In the genomic region with DNA sequence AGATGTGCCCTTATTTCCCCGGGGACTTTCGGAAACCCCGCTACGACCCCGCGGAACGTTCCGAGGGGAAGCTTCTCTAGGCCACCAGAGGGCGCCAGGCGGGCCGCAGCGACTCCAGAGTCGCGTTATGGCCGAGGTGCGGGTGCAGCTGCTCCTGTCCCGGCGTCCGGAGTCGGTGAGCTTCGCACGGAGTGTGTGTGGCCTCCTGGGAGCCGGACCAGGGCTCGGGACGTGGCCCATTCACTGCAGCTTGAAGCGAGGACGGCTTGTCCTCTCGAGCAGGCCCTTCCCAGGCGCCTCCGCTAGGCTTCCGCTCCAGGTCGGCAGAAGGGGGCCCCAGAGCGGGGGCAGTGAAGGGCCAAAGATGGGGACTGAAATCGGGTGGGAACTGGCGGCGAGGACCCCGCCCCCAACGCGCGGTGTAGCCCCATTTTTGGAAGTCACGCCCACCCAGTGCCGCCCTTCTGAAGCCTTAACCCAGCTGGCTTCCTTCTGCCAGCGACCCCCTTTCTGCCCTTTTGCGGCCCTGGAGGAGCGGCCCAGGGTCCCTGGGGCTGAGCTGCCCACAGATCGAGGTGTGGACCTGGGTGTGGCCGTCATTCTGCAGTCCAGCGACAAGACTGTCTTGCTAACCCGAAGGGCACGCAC, we compare ENCODE assay signal across 1 cellular context.
TF ChIP-seq lines count a peak whose summit lies in the region.

A gene with protein sequence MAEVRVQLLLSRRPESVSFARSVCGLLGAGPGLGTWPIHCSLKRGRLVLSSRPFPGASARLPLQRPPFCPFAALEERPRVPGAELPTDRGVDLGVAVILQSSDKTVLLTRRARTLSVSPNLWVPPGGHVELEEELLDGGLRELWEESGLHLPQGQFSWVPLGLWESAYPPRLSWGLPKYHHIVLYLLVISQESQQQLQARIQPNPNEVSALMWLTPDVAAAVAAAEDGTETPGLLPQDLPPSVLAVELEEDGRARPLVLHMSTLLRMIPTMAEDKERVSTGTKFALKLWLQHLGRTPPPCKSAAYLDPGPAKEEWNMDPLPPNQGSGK (plus strand): TSS at position 117 of the 648 bp plus-strand sequence. CDS start 11 bp downstream, at position 128.

TF ChIP-seq in HEK293, 187 proteins besides CTCF, POLR2A, EP300 and RAD21 (continued from another document and continues in another):
- TF ChIP-seq, protein P1, sequence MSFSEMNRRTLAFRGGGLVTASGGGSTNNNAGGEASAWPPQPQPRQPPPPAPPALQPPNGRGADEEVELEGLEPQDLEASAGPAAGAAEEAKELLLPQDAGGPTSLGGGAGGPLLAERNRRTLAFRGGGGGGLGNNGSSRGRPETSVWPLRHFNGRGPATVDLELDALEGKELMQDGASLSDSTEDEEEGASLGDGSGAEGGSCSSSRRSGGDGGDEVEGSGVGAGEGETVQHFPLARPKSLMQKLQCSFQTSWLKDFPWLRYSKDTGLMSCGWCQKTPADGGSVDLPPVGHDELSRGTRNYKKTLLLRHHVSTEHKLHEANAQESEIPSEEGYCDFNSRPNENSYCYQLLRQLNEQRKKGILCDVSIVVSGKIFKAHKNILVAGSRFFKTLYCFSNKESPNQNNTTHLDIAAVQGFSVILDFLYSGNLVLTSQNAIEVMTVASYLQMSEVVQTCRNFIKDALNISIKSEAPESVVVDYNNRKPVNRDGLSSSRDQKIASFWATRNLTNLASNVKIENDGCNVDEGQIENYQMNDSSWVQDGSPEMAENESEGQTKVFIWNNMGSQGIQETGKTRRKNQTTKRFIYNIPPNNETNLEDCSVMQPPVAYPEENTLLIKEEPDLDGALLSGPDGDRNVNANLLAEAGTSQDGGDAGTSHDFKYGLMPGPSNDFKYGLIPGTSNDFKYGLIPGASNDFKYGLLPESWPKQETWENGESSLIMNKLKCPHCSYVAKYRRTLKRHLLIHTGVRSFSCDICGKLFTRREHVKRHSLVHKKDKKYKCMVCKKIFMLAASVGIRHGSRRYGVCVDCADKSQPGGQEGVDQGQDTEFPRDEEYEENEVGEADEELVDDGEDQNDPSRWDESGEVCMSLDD (tag by site-specific recombination; IDR thresholded peaks at IDR 0.05): peak; percentile 46; the same call in 1 of the 2 replicates
- TF ChIP-seq ZNF76 (tag by site-specific recombination; IDR thresholded peaks at IDR 0.05; ENCODE audit: borderline replicate concordance, low read depth) (peak; percentile 69), ZNF433 (tag by site-specific recombination; IDR thresholded peaks at IDR 0.05; ENCODE audit: low read depth) (no peak), EGR2 (tag by site-specific recombination; IDR thresholded peaks at IDR 0.05; ENCODE audit: low read depth) (peak; percentile 20; the same call in 1 of the 2 replicates), ZNF394 (tag by site-specific recombination; IDR thresholded peaks at IDR 0.05; ENCODE audit: borderline replicate concordance) (peak; percentile 90), ZNF660 (tag by site-specific recombination; IDR thresholded peaks at IDR 0.05) (peak; percentile 90), ZNF677 (tag by site-specific recombination; IDR thresholded peaks at IDR 0.05) (no peak), ZFHX2 (tag by site-specific recombination; conservative IDR thresholded peaks at IDR 0.05) (peak; percentile 60), ZBTB20 (tag by site-specific recombination; IDR thresholded peaks at IDR 0.05) (peak; percentile 75), ZNF501 (tag by site-specific recombination; IDR thresholded peaks at IDR 0.05) (peak; percentile 82), ZNF292 (tag by site-specific recombination; IDR thresholded peaks at IDR 0.05; ENCODE audit: borderline replicate concordance, low read depth) (no peak), GLI4 (tag by site-specific recombination; IDR thresholded peaks at IDR 0.05) (no peak), ZNF521 (tag by site-specific recombination; IDR thresholded peaks at IDR 0.05) (no peak), GLIS2 (tag by site-specific recombination; IDR thresholded peaks at IDR 0.05) (peak; percentile 63), ZNF600 (tag by site-specific recombination; IDR thresholded peaks at IDR 0.05) (peak; percentile 99), ZFP41 (tag by site-specific recombination; IDR thresholded peaks at IDR 0.05; ENCODE audit: borderline replicate concordance) (no peak), KLF9 (tag by site-specific recombination; IDR thresholded peaks at IDR 0.05; ENCODE audit: low read depth) (peak; percentile 84), ZBTB8A (tag by site-specific recombination; IDR thresholded peaks at IDR 0.05) (peak; percentile 78), ZNF768 (tag by site-specific recombination; IDR thresholded peaks at IDR 0.05) (no peak), ZSCAN30 (tag by site-specific recombination; IDR thresholded peaks at IDR 0.05) (peak; percentile 90; the same call in 1 of the 2 replicates), SP2 (tag by site-specific recombination; IDR thresholded peaks at IDR 0.05) (peak; percentile 36)
- TF ChIP-seq, protein P2, sequence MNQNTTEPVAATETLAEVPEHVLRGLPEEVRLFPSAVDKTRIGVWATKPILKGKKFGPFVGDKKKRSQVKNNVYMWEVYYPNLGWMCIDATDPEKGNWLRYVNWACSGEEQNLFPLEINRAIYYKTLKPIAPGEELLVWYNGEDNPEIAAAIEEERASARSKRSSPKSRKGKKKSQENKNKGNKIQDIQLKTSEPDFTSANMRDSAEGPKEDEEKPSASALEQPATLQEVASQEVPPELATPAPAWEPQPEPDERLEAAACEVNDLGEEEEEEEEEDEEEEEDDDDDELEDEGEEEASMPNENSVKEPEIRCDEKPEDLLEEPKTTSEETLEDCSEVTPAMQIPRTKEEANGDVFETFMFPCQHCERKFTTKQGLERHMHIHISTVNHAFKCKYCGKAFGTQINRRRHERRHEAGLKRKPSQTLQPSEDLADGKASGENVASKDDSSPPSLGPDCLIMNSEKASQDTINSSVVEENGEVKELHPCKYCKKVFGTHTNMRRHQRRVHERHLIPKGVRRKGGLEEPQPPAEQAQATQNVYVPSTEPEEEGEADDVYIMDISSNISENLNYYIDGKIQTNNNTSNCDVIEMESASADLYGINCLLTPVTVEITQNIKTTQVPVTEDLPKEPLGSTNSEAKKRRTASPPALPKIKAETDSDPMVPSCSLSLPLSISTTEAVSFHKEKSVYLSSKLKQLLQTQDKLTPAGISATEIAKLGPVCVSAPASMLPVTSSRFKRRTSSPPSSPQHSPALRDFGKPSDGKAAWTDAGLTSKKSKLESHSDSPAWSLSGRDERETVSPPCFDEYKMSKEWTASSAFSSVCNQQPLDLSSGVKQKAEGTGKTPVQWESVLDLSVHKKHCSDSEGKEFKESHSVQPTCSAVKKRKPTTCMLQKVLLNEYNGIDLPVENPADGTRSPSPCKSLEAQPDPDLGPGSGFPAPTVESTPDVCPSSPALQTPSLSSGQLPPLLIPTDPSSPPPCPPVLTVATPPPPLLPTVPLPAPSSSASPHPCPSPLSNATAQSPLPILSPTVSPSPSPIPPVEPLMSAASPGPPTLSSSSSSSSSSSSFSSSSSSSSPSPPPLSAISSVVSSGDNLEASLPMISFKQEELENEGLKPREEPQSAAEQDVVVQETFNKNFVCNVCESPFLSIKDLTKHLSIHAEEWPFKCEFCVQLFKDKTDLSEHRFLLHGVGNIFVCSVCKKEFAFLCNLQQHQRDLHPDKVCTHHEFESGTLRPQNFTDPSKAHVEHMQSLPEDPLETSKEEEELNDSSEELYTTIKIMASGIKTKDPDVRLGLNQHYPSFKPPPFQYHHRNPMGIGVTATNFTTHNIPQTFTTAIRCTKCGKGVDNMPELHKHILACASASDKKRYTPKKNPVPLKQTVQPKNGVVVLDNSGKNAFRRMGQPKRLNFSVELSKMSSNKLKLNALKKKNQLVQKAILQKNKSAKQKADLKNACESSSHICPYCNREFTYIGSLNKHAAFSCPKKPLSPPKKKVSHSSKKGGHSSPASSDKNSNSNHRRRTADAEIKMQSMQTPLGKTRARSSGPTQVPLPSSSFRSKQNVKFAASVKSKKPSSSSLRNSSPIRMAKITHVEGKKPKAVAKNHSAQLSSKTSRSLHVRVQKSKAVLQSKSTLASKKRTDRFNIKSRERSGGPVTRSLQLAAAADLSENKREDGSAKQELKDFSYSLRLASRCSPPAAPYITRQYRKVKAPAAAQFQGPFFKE (tag by site-specific recombination; IDR thresholded peaks at IDR 0.05; ENCODE audit: borderline replicate concordance): no peak
- TF ChIP-seq, protein P3, sequence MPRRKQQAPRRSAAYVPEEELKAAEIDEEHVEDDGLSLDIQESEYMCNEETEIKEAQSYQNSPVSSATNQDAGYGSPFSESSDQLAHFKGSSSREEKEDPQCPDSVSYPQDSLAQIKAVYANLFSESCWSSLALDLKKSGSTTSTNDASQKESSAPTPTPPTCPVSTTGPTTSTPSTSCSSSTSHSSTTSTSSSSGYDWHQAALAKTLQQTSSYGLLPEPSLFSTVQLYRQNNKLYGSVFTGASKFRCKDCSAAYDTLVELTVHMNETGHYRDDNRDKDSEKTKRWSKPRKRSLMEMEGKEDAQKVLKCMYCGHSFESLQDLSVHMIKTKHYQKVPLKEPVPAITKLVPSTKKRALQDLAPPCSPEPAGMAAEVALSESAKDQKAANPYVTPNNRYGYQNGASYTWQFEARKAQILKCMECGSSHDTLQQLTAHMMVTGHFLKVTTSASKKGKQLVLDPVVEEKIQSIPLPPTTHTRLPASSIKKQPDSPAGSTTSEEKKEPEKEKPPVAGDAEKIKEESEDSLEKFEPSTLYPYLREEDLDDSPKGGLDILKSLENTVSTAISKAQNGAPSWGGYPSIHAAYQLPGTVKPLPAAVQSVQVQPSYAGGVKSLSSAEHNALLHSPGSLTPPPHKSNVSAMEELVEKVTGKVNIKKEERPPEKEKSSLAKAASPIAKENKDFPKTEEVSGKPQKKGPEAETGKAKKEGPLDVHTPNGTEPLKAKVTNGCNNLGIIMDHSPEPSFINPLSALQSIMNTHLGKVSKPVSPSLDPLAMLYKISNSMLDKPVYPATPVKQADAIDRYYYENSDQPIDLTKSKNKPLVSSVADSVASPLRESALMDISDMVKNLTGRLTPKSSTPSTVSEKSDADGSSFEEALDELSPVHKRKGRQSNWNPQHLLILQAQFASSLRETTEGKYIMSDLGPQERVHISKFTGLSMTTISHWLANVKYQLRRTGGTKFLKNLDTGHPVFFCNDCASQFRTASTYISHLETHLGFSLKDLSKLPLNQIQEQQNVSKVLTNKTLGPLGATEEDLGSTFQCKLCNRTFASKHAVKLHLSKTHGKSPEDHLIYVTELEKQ (tag by site-specific recombination; IDR thresholded peaks at IDR 0.05; ENCODE audit: borderline replicate concordance): no peak
- TF ChIP-seq, protein P4, sequence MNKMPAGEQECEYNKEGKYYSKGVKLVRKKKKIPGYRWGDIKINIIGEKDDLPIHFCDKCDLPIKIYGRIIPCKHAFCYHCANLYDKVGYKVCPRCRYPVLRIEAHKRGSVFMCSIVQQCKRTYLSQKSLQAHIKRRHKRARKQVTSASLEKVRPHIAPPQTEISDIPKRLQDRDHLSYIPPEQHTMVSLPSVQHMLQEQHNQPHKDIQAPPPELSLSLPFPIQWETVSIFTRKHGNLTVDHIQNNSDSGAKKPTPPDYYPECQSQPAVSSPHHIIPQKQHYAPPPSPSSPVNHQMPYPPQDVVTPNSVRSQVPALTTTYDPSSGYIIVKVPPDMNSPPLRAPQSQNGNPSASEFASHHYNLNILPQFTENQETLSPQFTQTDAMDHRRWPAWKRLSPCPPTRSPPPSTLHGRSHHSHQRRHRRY (tag by site-specific recombination; IDR thresholded peaks at IDR 0.05): no peak
- TF ChIP-seq, protein P5, sequence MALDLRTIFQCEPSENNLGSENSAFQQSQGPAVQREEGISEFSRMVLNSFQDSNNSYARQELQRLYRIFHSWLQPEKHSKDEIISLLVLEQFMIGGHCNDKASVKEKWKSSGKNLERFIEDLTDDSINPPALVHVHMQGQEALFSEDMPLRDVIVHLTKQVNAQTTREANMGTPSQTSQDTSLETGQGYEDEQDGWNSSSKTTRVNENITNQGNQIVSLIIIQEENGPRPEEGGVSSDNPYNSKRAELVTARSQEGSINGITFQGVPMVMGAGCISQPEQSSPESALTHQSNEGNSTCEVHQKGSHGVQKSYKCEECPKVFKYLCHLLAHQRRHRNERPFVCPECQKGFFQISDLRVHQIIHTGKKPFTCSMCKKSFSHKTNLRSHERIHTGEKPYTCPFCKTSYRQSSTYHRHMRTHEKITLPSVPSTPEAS (tag by site-specific recombination; IDR thresholded peaks at IDR 0.05): no peak
- TF ChIP-seq, protein P6, sequence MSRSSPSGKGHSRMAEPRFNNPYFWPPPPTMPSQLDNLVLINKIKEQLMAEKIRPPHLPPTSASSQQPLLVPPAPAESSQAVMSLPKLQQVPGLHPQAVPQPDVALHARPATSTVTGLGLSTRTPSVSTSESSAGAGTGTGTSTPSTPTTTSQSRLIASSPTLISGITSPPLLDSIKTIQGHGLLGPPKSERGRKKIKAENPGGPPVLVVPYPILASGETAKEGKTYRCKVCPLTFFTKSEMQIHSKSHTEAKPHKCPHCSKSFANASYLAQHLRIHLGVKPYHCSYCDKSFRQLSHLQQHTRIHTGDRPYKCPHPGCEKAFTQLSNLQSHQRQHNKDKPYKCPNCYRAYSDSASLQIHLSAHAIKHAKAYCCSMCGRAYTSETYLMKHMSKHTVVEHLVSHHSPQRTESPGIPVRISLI (tag by site-specific recombination; IDR thresholded peaks at IDR 0.05): no peak
- TF ChIP-seq, protein P7, sequence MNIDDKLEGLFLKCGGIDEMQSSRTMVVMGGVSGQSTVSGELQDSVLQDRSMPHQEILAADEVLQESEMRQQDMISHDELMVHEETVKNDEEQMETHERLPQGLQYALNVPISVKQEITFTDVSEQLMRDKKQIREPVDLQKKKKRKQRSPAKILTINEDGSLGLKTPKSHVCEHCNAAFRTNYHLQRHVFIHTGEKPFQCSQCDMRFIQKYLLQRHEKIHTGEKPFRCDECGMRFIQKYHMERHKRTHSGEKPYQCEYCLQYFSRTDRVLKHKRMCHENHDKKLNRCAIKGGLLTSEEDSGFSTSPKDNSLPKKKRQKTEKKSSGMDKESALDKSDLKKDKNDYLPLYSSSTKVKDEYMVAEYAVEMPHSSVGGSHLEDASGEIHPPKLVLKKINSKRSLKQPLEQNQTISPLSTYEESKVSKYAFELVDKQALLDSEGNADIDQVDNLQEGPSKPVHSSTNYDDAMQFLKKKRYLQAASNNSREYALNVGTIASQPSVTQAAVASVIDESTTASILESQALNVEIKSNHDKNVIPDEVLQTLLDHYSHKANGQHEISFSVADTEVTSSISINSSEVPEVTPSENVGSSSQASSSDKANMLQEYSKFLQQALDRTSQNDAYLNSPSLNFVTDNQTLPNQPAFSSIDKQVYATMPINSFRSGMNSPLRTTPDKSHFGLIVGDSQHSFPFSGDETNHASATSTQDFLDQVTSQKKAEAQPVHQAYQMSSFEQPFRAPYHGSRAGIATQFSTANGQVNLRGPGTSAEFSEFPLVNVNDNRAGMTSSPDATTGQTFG (tag by site-specific recombination; IDR thresholded peaks at IDR 0.05; ENCODE audit: borderline replicate concordance): no peak
- TF ChIP-seq, protein P8, sequence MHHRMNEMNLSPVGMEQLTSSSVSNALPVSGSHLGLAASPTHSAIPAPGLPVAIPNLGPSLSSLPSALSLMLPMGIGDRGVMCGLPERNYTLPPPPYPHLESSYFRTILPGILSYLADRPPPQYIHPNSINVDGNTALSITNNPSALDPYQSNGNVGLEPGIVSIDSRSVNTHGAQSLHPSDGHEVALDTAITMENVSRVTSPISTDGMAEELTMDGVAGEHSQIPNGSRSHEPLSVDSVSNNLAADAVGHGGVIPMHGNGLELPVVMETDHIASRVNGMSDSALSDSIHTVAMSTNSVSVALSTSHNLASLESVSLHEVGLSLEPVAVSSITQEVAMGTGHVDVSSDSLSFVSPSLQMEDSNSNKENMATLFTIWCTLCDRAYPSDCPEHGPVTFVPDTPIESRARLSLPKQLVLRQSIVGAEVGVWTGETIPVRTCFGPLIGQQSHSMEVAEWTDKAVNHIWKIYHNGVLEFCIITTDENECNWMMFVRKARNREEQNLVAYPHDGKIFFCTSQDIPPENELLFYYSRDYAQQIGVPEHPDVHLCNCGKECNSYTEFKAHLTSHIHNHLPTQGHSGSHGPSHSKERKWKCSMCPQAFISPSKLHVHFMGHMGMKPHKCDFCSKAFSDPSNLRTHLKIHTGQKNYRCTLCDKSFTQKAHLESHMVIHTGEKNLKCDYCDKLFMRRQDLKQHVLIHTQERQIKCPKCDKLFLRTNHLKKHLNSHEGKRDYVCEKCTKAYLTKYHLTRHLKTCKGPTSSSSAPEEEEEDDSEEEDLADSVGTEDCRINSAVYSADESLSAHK (tag by site-specific recombination; IDR thresholded peaks at IDR 0.05): no peak
